16 cellular contexts compared by ENCODE assay signal in genomic region chr13:50053844-50054243, GRCh38. TPM values are rescaled to one million over a fixed set of nuclear protein-coding genes. Genes with fewer than 3 reads are reported as not detected.
DNase-seq lines count a peak whose midpoint lies in the region; ATAC-seq, FAIRE-seq and TF ChIP-seq lines count a peak whose summit lies in the region.
"Had no signal": no experiment of that assay in that cellular context is flagged by ENCODE, and none has a peak within 500 bp of the region (broad histone marks: within the 10 kb centered on the region; RNA-seq: fewer than 3 reads in every experiment).

No MANE protein-coding gene starts in this region.

- H3K36me3 ChIP-seq in adrenal gland (replicated peaks in 1 of 2), result peaks cover 0 to 2% of the 10 kb centered on the region in 2 donors

- no peak for ATAC-seq in T-helper 17 cell
- ATAC-seq in stimulated activated memory B cell treated with anti-CD40 and anti-IgM and Interleukin-4, amounts not matched to agents 10 μg/mL and 1 μg/mL and 100 μg/mL, for 72 hours, result no peak

- H3K4me1 Mint-ChIP-seq in T-helper 17 cell (peaks cover 17% of the 10 kb centered on the region), HFFc6 (ENCODE audit: low read depth) (peaks cover 6% of the 10 kb centered on the region)
- H3K4me1 Mint-ChIP-seq in stimulated activated memory B cell treated with anti-CD40 and anti-IgM and Interleukin-4, amounts not matched to agents 10 μg/mL and 1 μg/mL and 100 μg/mL, for 72 hours, result peaks cover 24% of the 10 kb centered on the region

- H3K9me3 ChIP-seq in T-helper 17 cell (ENCODE audit: control insufficient read depth, low read length, poor library complexity, severe bottlenecking) (no peaks in the 10 kb centered on the region), adrenal gland (replicated peaks in 1 of 3) (no peaks in the 10 kb centered on the region)
- H3K9me3 ChIP-seq: BLaER1, Caco-2 had no signal

- H3K4me3 ChIP-seq in GM12865 (ENCODE audit: low read depth, low read length) (no peak overlapping the region), adrenal gland (no peak overlapping the region)
- H3K4me3 ChIP-seq: BLaER1 had no signal

- no peak for TF ChIP-seq POLR2A in adrenal gland (IDR thresholded peaks at IDR 0.05)

- H3K36me3 Mint-ChIP-seq in T-helper 17 cell (ENCODE audit: low read depth) (no peaks in the 10 kb centered on the region), HFFc6 (ENCODE audit: low read depth) (peaks cover 41% of the 10 kb centered on the region)
- peaks cover 39% of the 10 kb centered on the region for H3K36me3 Mint-ChIP-seq in stimulated activated memory B cell treated with anti-CD40 and anti-IgM and Interleukin-4, amounts not matched to agents 10 μg/mL and 1 μg/mL and 100 μg/mL, for 72 hours

- DNase-seq in GM12865 (ENCODE audit: low read depth), result peak; percentile 21
- no peak for DNase-seq in GM19239 (ENCODE audit: insufficient read length, low spot score)
- DNase-seq in T-helper 17 cell, result no peak
- DNase-seq in HFFc6, result no peak
- no peak for DNase-seq in adrenal gland
- no peak for DNase-seq in stimulated activated CD4-positive, alpha-beta T cell treated with anti-CD3 and anti-CD28 coated beads, Interleukin-2, amount 100 ng/mL, for 24 hours
- DNase-seq: 8988T; AML-193; Caco-2; CD8-positive, alpha-beta memory T cell; GF-D8; HCEC 1CT had no signal

- H3K27ac Mint-ChIP-seq in T-helper 17 cell (peak overlapping the region; percentile 41), HFFc6 (no peak overlapping the region)
- H3K27ac Mint-ChIP-seq in stimulated activated memory B cell treated with anti-CD40 and anti-IgM and Interleukin-4, amounts not matched to agents 10 μg/mL and 1 μg/mL and 100 μg/mL, for 72 hours, result peak overlapping the region; percentile 8

- H3K4me3 Mint-ChIP-seq in T-helper 17 cell, result no peak overlapping the region
- no peak overlapping the region for H3K4me3 Mint-ChIP-seq in stimulated activated memory B cell treated with anti-CD40 and anti-IgM and Interleukin-4, amounts not matched to agents 10 μg/mL and 1 μg/mL and 100 μg/mL, for 72 hours
- no peak overlapping the region for H3K4me3 Mint-ChIP-seq in HFFc6

- H3K27ac ChIP-seq in adrenal gland, result no peak overlapping the region
- H3K27ac ChIP-seq: BLaER1 had no signal

- H3K4me1 ChIP-seq in adrenal gland (replicated peaks in 1 of 2), result peaks cover 0 to 6% of the 10 kb centered on the region in 2 donors
- H3K4me1 ChIP-seq: BLaER1, Caco-2 had no signal

- H3K9me3 Mint-ChIP-seq in stimulated activated memory B cell treated with anti-CD40 and anti-IgM and Interleukin-4, amounts not matched to agents 10 μg/mL and 1 μg/mL and 100 μg/mL, for 72 hours, result peaks cover 3% of the 10 kb centered on the region
- H3K9me3 Mint-ChIP-seq in HFFc6, result no peaks in the 10 kb centered on the region

- intact Hi-C loops in adrenal gland (cut with DNase I), result no loop called here

- H3K27me3 ChIP-seq in adrenal gland, result no peaks in the 10 kb centered on the region
- H3K27me3 ChIP-seq: BLaER1 had no signal

- peak; percentile 76 for FAIRE-seq in GM19239 (lab: Jason Lieb, UNC)

- no peak for TF ChIP-seq CTCF in GM12865 (IDR thresholded peaks at IDR 0.05; ENCODE audit: insufficient read depth, low read depth, low read length, missing control alignments)
- no peak for TF ChIP-seq CTCF in HFFc6 (IDR thresholded peaks at IDR 0.05)
- TF ChIP-seq CTCF in adrenal gland (IDR thresholded peaks at IDR 0.05), result no peak

- H3K27me3 Mint-ChIP-seq in T-helper 17 cell, result no peaks in the 10 kb centered on the region
- no peaks in the 10 kb centered on the region for H3K27me3 Mint-ChIP-seq in stimulated activated memory B cell treated with anti-CD40 and anti-IgM and Interleukin-4, amounts not matched to agents 10 μg/mL and 1 μg/mL and 100 μg/mL, for 72 hours
- peaks cover 1% of the 10 kb centered on the region; the same call in 1 of the 2 replicates for H3K27me3 Mint-ChIP-seq in HFFc6 (ENCODE audit: insufficient read depth)
- H3K27me3 Mint-ChIP-seq: CD8-positive, alpha-beta memory T cell had no signal

- 76 to 93% (median 82%) methylated on average over 1 of the region's 1 CpG for WGBS in adrenal gland, 4 donors

RNA-seq across cellular contexts. Expression of gene KCNRG, which starts 38.6 kb away (rescaled TPM):
- total RNA-seq in T-helper 17 cell (under 1 TPM; 0.60 to 0.91 TPM), adrenal gland (1 to 10 TPM in 1 of 8 donors, under 1 TPM in 6, not detected in 1; 0.14 to 2.2 (median 0.65) TPM)
- 1 to 10 TPM in 1 of 6 experiments, under 1 TPM in 4, not detected in 1; 0.17 to 1.3 (median 0.30) TPM for total RNA-seq in HFFc6 (2021; fragmentation: NEBNext Ultra II Directional; extraction: Animal tissue kit (Norgen Biotek cat#: 25700))
- polyA plus RNA-seq in adrenal gland, result under 1 TPM; 0.27 to 0.59 (median 0.40) TPM
- total RNA-seq: H4, HT-29 had no signal

RNA-seq across cellular contexts. Expression of gene TRIM13, which starts 57.0 kb away (rescaled TPM):
- 10 to 100 TPM; 18.5 to 27.5 TPM for total RNA-seq in T-helper 17 cell
- 10 to 100 TPM; 15.2 to 20.3 (median 18.7) TPM for total RNA-seq in HFFc6 (2021; fragmentation: NEBNext Ultra II Directional; extraction: Animal tissue kit (Norgen Biotek cat#: 25700))
- 10 to 100 TPM; 13.7 to 28.7 (median 19.8) TPM for total RNA-seq in adrenal gland
- 10 to 100 TPM; 16.0 to 28.7 (median 23.5) TPM for polyA plus RNA-seq in adrenal gland
